1 cellular context compared by ENCODE assay signal in the genomic region with DNA sequence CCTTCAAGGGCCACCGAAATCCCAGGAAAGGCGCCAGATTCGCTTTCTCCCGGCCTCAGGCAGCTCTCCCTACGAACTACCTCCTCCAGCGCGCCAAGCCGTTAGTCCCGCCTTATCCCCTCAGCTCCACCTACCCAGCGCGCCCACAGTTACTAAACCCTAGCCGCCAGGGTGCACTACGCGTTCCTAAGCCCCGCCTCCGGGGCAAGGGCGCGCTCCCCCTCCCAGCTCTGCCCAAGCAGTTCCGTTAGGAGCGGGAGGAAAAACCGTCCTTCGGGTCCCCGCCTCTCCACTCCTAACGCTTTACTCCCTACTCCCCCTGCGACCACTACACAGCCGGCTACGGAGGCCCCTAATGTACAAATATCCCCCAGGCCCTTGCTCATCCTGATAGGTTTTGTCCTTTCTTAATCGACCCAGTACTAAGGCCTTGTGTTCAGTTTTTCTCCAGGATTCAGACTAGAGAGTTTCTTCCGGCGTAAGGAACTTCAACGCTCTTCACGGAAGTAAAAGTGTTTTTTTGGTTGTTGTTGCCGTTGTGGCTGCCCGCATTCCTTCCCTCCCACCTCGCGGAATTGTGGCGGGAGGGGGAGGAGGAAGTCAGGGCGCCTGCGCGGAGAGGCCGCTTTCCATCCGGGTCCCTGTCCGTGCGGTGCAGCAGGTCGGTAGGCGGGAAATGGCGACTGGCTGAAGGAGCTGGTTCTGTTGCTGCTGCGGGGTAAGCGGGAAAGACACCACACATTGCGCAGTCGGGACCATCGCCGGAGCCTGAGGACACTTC.
TF ChIP-seq lines count a peak whose summit lies in the region.

CTDSPL2 (plus strand) TSS at position 655 of the 781 bp plus-strand sequence. CDS start 31,386 bp downstream, outside the sequence.

TF ChIP-seq in GM12878, 131 proteins besides CTCF, POLR2A, EP300 and RAD21 (continued from another document):
- no peak for TF ChIP-seq ZNF384 (IDR thresholded peaks at IDR 0.05; ENCODE audit: borderline replicate concordance, low read depth, low read length)
- no peak for TF ChIP-seq KLF5 (IDR thresholded peaks at IDR 0.05; ENCODE audit: partially characterized antibody)
- peak; percentile 79 for TF ChIP-seq TAF1 (IDR thresholded peaks at IDR 0.05; ENCODE audit: borderline replicate concordance, low read depth, low read length)
- TF ChIP-seq ATF7 (IDR thresholded peaks at IDR 0.05; ENCODE audit: low read depth), result peak; percentile 75; the same call in 1 of the 2 replicates
- no peak for TF ChIP-seq ZBTB33 (IDR thresholded peaks at IDR 0.05)
- TF ChIP-seq PAX5 (IDR thresholded peaks at IDR 0.05; ENCODE audit: borderline replicate concordance, low read depth, low read length), result no peak
- 0 out of 2 replicates have a peak, but pooled peaks have one; percentile 30 for TF ChIP-seq CHD1 (IDR thresholded peaks at IDR 0.05; ENCODE audit: low read depth, low read length)
- TF ChIP-seq IKZF1 (conservative IDR thresholded peaks at IDR 0.05), result peak; percentile 97
- no peak for TF ChIP-seq POU2F2 (IDR thresholded peaks at IDR 0.05; ENCODE audit: borderline replicate concordance, low read depth, low read length)
- no peak; the same call in 1 of the 2 replicates for TF ChIP-seq ELK1 (IDR thresholded peaks at IDR 0.05; ENCODE audit: low read depth, low read length)
- peak; percentile 53; the same call in 1 of the 2 replicates for TF ChIP-seq MTA2 (IDR thresholded peaks at IDR 0.05; ENCODE audit: low read depth)
- TF ChIP-seq YBX1 (IDR thresholded peaks at IDR 0.05), result no peak
- no peak for TF ChIP-seq NFYA (IDR thresholded peaks at IDR 0.05; ENCODE audit: borderline replicate concordance, low read depth, low read length)
- TF ChIP-seq, protein P1, sequence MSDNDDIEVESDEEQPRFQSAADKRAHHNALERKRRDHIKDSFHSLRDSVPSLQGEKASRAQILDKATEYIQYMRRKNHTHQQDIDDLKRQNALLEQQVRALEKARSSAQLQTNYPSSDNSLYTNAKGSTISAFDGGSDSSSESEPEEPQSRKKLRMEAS (IDR thresholded peaks at IDR 0.05; ENCODE audit: low read depth, low read length), result peak; percentile 14; the same call in 1 of the 2 replicates
- no peak for TF ChIP-seq MYC (IDR thresholded peaks at IDR 0.05; ENCODE audit: insufficient read depth, insufficient read length, insufficient replicate concordance, low read length, severe bottlenecking)
- TF ChIP-seq, protein P2, sequence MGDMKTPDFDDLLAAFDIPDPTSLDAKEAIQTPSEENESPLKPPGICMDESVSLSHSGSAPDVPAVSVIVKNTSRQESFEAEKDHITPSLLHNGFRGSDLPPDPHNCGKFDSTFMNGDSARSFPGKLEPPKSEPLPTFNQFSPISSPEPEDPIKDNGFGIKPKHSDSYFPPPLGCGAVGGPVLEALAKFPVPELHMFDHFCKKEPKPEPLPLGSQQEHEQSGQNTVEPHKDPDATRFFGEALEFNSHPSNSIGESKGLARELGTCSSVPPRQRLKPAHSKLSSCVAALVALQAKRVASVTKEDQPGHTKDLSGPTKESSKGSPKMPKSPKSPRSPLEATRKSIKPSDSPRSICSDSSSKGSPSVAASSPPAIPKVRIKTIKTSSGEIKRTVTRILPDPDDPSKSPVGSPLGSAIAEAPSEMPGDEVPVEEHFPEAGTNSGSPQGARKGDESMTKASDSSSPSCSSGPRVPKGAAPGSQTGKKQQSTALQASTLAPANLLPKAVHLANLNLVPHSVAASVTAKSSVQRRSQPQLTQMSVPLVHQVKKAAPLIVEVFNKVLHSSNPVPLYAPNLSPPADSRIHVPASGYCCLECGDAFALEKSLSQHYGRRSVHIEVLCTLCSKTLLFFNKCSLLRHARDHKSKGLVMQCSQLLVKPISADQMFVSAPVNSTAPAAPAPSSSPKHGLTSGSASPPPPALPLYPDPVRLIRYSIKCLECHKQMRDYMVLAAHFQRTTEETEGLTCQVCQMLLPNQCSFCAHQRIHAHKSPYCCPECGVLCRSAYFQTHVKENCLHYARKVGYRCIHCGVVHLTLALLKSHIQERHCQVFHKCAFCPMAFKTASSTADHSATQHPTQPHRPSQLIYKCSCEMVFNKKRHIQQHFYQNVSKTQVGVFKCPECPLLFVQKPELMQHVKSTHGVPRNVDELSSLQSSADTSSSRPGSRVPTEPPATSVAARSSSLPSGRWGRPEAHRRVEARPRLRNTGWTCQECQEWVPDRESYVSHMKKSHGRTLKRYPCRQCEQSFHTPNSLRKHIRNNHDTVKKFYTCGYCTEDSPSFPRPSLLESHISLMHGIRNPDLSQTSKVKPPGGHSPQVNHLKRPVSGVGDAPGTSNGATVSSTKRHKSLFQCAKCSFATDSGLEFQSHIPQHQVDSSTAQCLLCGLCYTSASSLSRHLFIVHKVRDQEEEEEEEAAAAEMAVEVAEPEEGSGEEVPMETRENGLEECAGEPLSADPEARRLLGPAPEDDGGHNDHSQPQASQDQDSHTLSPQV (IDR thresholded peaks at IDR 0.05), result no peak
- TF ChIP-seq FOXM1 (IDR thresholded peaks at IDR 0.05; ENCODE audit: low read depth, low read length), result no peak; the same call in 1 of the 2 replicates
- TF ChIP-seq SPI1 (IDR thresholded peaks at IDR 0.05; ENCODE audit: borderline replicate concordance, insufficient read depth, low read depth, low read length), result peak; percentile 3; the same call in 1 of the 2 replicates
- TF ChIP-seq SRF (IDR thresholded peaks at IDR 0.05; ENCODE audit: low read depth in 2 of 2, low read length in 2 of 2), result no peak
